10 cellular contexts compared by ENCODE assay signal in the genomic region with DNA sequence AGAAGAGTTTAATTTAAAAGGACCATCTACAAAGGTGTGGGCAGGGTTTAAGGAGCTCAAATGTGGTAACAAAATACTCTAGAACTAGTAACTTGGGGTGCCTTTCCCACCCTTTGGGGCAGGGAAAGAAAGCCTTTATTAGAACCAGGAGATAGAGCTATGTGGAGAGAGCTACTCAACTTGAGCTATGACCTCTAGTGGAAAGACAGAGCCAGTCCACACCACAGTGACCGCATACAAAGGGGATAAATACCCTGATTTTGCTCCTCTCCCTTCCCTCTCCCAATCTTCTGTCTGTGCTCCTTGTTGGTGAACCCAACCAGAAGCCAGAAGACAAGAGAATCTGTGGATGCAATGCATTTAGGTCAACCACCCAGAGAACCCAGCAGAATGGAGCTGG. TPM values are rescaled to one million over a fixed set of nuclear protein-coding genes. Genes with fewer than 3 reads are reported as not detected.
DNase-seq lines count a peak whose midpoint lies in the region; ATAC-seq and TF ChIP-seq lines count a peak whose summit lies in the region.
"Had no signal": no experiment of that assay in that cellular context is flagged by ENCODE, and none has a peak within 500 bp of the region (broad histone marks: within the 10 kb centered on the region; RNA-seq: fewer than 3 reads in every experiment).

No MANE protein-coding gene starts in this region.

- H3K36me3 ChIP-seq in OCI-LY7 (ENCODE audit: insufficient read depth, low read length) = no peaks in the 10 kb centered on the region
- no peaks in the 10 kb centered on the region for H3K36me3 ChIP-seq in fibroblast of lung (ENCODE audit: control insufficient read depth, insufficient read depth, low read length)

- no peak for DNase-seq in GM12864 (ENCODE audit: low read depth)
- no peak for DNase-seq in OCI-LY7 (ENCODE audit: low spot score)
- DNase-seq in fibroblast of lung (ENCODE audit: low read depth in 2 of 2) = peak in 1 of 2 donors; percentile 24
- no peak for DNase-seq in osteocyte (ENCODE audit: extremely low spot score, unreplicated experiment)
- no peak for DNase-seq in NCI-H1694 treated with DMSO at 0.1 percent for 48 hours (lab: John Stamatoyannopoulos, UW)
- no peak for DNase-seq in NCI-H2227 treated with DMSO at 0.1 percent for 48 hours (lab: John Stamatoyannopoulos, UW)
- DNase-seq: activated naive CD8-positive, alpha-beta T cell treated with anti-CD3 and anti-CD28 coated beads for 36 hours; NCI-H2029 treated with DMSO at 0.1 percent for 48 hours; stimulated activated CD4-positive, alpha-beta T cell treated with anti-CD3 and anti-CD28 coated beads, Interleukin-2, amount 100 ng/mL, for 48 hours had no signal

- no peaks in the 10 kb centered on the region for H3K36me3 Mint-ChIP-seq in osteocyte (ENCODE audit: unreplicated experiment)

- TF ChIP-seq CTCF in GM12864 (IDR thresholded peaks at IDR 0.05; ENCODE audit: low read depth, low read length, missing control alignments) (peak; percentile 27), OCI-LY7 (conservative IDR thresholded peaks at IDR 0.05; ENCODE audit: low read length) (peak; percentile 40), fibroblast of lung (conservative IDR thresholded peaks at IDR 0.05 in 1 of 2, IDR thresholded peaks at IDR 0.05 in 1 of 2; ENCODE audit: low read depth in 1 of 2, low read length in 2 of 2) (peak; percentile 29 to 55), osteocyte (IDR thresholded peaks at IDR 0.05) (peak; percentile 37)

- no peaks in the 10 kb centered on the region for H3K27me3 ChIP-seq in fibroblast of lung (ENCODE audit: control insufficient read depth, insufficient read depth, low read length)

- no peaks in the 10 kb centered on the region for H3K9me3 ChIP-seq in OCI-LY7 (ENCODE audit: low read length)
- no peaks in the 10 kb centered on the region for H3K9me3 ChIP-seq in fibroblast of lung (ENCODE audit: control insufficient read depth, insufficient read depth, low read depth, low read length)

- no peak overlapping the region for H3K27ac Mint-ChIP-seq in osteocyte (ENCODE audit: unreplicated experiment)
- H3K27ac Mint-ChIP-seq: activated naive CD8-positive, alpha-beta T cell treated with anti-CD3 and anti-CD28 coated beads for 36 hours had no signal

- intact Hi-C loops in OCI-LY7 (cut with micrococcal nuclease; ENCODE audit: unreplicated experiment) = no loop called here

- no peaks in the 10 kb centered on the region for H3K4me1 ChIP-seq in OCI-LY7 (ENCODE audit: insufficient read depth, low read length, poor library complexity, severe bottlenecking)
- no peaks in the 10 kb centered on the region for H3K4me1 ChIP-seq in fibroblast of lung (ENCODE audit: control insufficient read depth, extremely low read depth, insufficient read depth, low read length)

- H3K4me3 ChIP-seq in GM12864 (ENCODE audit: low read depth, low read length) = no peak overlapping the region
- no peak overlapping the region for H3K4me3 ChIP-seq in OCI-LY7 (ENCODE audit: low read depth, low read length, poor library complexity, severe bottlenecking)
- H3K4me3 ChIP-seq in fibroblast of lung (replicated peaks in 1 of 4; ENCODE audit: control extremely low read depth in 1 of 4, insufficient read depth in 1 of 4, low read depth in 3 of 4, low read length in 4 of 4) = no peak overlapping the region

- H3K27ac ChIP-seq in OCI-LY7 (ENCODE audit: low read depth, low read length, poor library complexity, severe bottlenecking) = no peak overlapping the region
- no peak overlapping the region for H3K27ac ChIP-seq in fibroblast of lung (ENCODE audit: insufficient read depth, low read length)

- ATAC-seq in GM19023 (IDR thresholded peaks at IDR 0.05; ENCODE audit: unreplicated experiment) = no peak

- no TSS peak for BruUV-seq in OCI-LY7 (replicated peaks; lab: Mats Ljungman, UMichigan)

- no peak overlapping the region for H3K4me2 ChIP-seq in OCI-LY7 (ENCODE audit: low read length)
- H3K4me2 ChIP-seq in fibroblast of lung (ENCODE audit: extremely low read depth, insufficient read depth, low read length) = no peak overlapping the region

- no peaks in the 10 kb centered on the region for H3K9me3 Mint-ChIP-seq in osteocyte (ENCODE audit: unreplicated experiment)
- H3K9me3 Mint-ChIP-seq: activated naive CD8-positive, alpha-beta T cell treated with anti-CD3 and anti-CD28 coated beads for 36 hours had no signal

- no peak overlapping the region for H3K9ac ChIP-seq in fibroblast of lung (ENCODE audit: insufficient read depth, low read length)

- H3K9me2 ChIP-seq in OCI-LY7 (ENCODE audit: insufficient read depth, low read length) = no peaks in the 10 kb centered on the region

- no peaks in the 10 kb centered on the region for H3K79me2 ChIP-seq in OCI-LY7 (ENCODE audit: insufficient read depth, low read depth, low read length)
- H3K79me2 ChIP-seq in fibroblast of lung (ENCODE audit: control insufficient read depth, insufficient read depth, low read length) = no peaks in the 10 kb centered on the region

- no peaks in the 10 kb centered on the region for H3K4me1 Mint-ChIP-seq in osteocyte (ENCODE audit: unreplicated experiment)
- H3K4me1 Mint-ChIP-seq: activated naive CD8-positive, alpha-beta T cell treated with anti-CD3 and anti-CD28 coated beads for 36 hours had no signal

- H4K20me1 ChIP-seq in OCI-LY7 (ENCODE audit: insufficient read depth, low read length) (no peaks in the 10 kb centered on the region), fibroblast of lung (ENCODE audit: control insufficient read depth, extremely low read depth, insufficient read depth, low read length) (no peaks in the 10 kb centered on the region)

- H3K4me3 Mint-ChIP-seq in osteocyte (ENCODE audit: unreplicated experiment) = no peak overlapping the region
- H3K4me3 Mint-ChIP-seq: activated naive CD8-positive, alpha-beta T cell treated with anti-CD3 and anti-CD28 coated beads for 36 hours had no signal

- POLR2A ChIA-PET in OCI-LY7 (lab: Charles Lee) = interaction anchor here (0.6 to 1.5 kb wide), 6 partner anchors 11 to 197 kb away, joined by 3 to 6 read pairs (median 5); no protein-coding TSS in a partner anchor

- H3K27me3 Mint-ChIP-seq in osteocyte (ENCODE audit: unreplicated experiment) = peaks cover 2% of the 10 kb centered on the region
- H3K27me3 Mint-ChIP-seq: activated naive CD8-positive, alpha-beta T cell treated with anti-CD3 and anti-CD28 coated beads for 36 hours had no signal

- H2AFZ ChIP-seq in OCI-LY7 (ENCODE audit: low read length) (no peak overlapping the region), fibroblast of lung (ENCODE audit: low read length) (no peak overlapping the region)

- CTCF ChIA-PET in OCI-LY7 (lab: Charles Lee; ENCODE audit: unreplicated experiment) = interaction anchor here (1.0 kb wide), 1 partner anchor 112 kb away, joined by 3 read pairs; no protein-coding TSS in a partner anchor

RNA-seq across cellular contexts. Expression of gene JAK1, which starts 54.4 kb away (rescaled TPM):
- 66.9 and 72.6 TPM in 2 replicates for total RNA-seq in OCI-LY7 (2014; rRNA removed; shearing (Covaris generic))
- total RNA-seq in OCI-LY7 (2022) (86.8 and 106 TPM in 2 replicates), fibroblast of lung (145 and 152 TPM in 2 replicates), osteocyte (103 TPM in 2 replicates)
- 131 and 144 TPM in 2 replicates for polyA plus RNA-seq in fibroblast of lung
- 92.7 and 111 TPM in 2 replicates for polyA plus RNA-seq in fibroblast of lung (2012)
- polyA minus RNA-seq in fibroblast of lung (ENCODE audit: low replicate concordance) = 132 and 135 TPM in 2 replicates
